In the genomic region with DNA sequence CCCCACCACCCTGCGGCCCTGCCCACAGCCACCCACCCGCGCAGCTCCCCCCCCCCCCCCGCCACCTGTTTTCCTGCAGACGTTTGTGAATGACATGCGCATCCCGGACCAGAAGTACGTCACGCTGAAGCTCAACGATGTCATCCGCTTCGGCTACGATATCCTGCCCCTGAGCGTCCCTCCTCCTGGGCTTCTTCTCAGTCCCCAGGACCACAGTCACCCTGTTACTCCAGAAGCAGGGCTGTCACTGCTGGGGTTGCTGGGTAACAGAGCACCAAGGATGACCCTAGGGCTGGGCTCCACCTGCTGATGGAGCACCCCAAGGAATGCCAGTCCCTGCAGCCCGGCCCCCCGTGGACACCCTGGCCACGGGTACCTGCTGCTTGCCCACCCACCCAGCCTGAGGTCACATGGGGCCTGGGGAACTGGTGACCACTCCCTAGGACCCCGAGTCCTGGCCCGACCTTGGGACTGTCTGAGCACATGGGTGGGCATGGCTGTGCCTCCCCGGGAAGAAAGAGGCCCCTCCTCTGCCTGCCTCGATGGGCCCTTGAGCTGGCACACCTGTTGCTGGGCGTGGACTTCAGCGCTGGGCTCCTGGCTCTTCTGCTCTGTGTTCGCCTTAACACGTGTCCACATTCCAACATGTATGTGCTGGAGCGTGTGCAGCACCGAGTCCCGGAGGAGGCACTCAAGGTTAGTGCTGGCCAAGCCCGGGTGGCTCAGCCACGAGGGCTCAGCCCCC, we compare ENCODE assay signal across 19 cellular contexts. TPM values are rescaled to one million over a fixed set of nuclear protein-coding genes. Genes with fewer than 3 reads are reported as not detected.
"Had no signal": no experiment of that assay in that cellular context is flagged by ENCODE, and none has a peak within 500 bp of the region (broad histone marks: within the 10 kb centered on the region; RNA-seq: fewer than 3 reads in every experiment).

No MANE protein-coding gene starts in this region.

- H3K4me1 ChIP-seq: parathyroid adenoma had no signal

- H3K4me3 ChIP-seq: left lung, stomach, suprapubic skin, tibial nerve had no signal

- DNase-seq: activated CD4-positive, alpha-beta memory T cell treated with anti-CD3 and anti-CD28 coated beads for 36 hours; activated CD4-positive, alpha-beta T cell treated with anti-CD3 and anti-CD28 coated beads for 4 hours; activated CD4-positive, CD25-positive, alpha-beta regulatory T cell; activated naive CD4-positive, alpha-beta T cell treated with Interleukin-2 at 50 U/mL for 16 hours; activated T-cell treated with anti-CD3 and anti-CD28 coated beads, Interleukin-2, amount 50 U/mL, for 48 hours; cortex of kidney; midbrain; stimulated activated CD4-positive, alpha-beta T cell treated with anti-CD3 and anti-CD28 coated beads, Interleukin-15, amount 100 ng/mL, for 24 hours; stomach; T1000 had no signal

- H3K27me3 ChIP-seq: left lung, stomach, suprapubic skin, tibial nerve had no signal

- H3K9me3 ChIP-seq: left lung, stomach, suprapubic skin, tibial nerve had no signal

- ATAC-seq: left lung; natural killer cell treated with Interleukin-12 subunit alpha and Interleukin-12 subunit beta and Interleukin-15 and Interleukin-18, amount 100 ng/mL, for 72 hours; sciatic nerve; stimulated activated memory B cell treated with anti-CD40 and anti-IgM and Interleukin-4, amounts not matched to agents 10 μg/mL and 1 μg/mL and 100 μg/mL, for 72 hours had no signal

- H3K27ac Mint-ChIP-seq: activated CD4-positive, alpha-beta memory T cell treated with anti-CD3 and anti-CD28 coated beads for 36 hours; natural killer cell treated with Interleukin-12 subunit alpha and Interleukin-12 subunit beta and Interleukin-15 and Interleukin-18, amount 100 ng/mL, for 72 hours; stimulated activated memory B cell treated with anti-CD40 and anti-IgM and Interleukin-4, amounts not matched to agents 10 μg/mL and 1 μg/mL and 100 μg/mL, for 72 hours; T-helper 1 cell treated with Interleukin-12 subunit alpha and Interleukin-12 subunit beta and Interleukin-4 antibody, amounts not matched to agents 30 μg/mL and 1 μg/mL, for 36 hours had no signal

- H3K27me3 Mint-ChIP-seq: activated CD4-positive, alpha-beta memory T cell treated with anti-CD3 and anti-CD28 coated beads for 36 hours; natural killer cell treated with Interleukin-12 subunit alpha and Interleukin-12 subunit beta and Interleukin-15 and Interleukin-18, amount 100 ng/mL, for 72 hours had no signal

- H3K9me3 Mint-ChIP-seq: activated CD4-positive, alpha-beta memory T cell treated with anti-CD3 and anti-CD28 coated beads for 36 hours; natural killer cell treated with Interleukin-12 subunit alpha and Interleukin-12 subunit beta and Interleukin-15 and Interleukin-18, amount 100 ng/mL, for 72 hours; stimulated activated memory B cell treated with anti-CD40 and anti-IgM and Interleukin-4, amounts not matched to agents 10 μg/mL and 1 μg/mL and 100 μg/mL, for 72 hours; T-helper 1 cell treated with Interleukin-12 subunit alpha and Interleukin-12 subunit beta and Interleukin-4 antibody, amounts not matched to agents 30 μg/mL and 1 μg/mL, for 36 hours had no signal

- H3K4me3 Mint-ChIP-seq: activated CD4-positive, alpha-beta memory T cell treated with anti-CD3 and anti-CD28 coated beads for 36 hours; natural killer cell treated with Interleukin-12 subunit alpha and Interleukin-12 subunit beta and Interleukin-15 and Interleukin-18, amount 100 ng/mL, for 72 hours; stimulated activated memory B cell treated with anti-CD40 and anti-IgM and Interleukin-4, amounts not matched to agents 10 μg/mL and 1 μg/mL and 100 μg/mL, for 72 hours; T-helper 1 cell treated with Interleukin-12 subunit alpha and Interleukin-12 subunit beta and Interleukin-4 antibody, amounts not matched to agents 30 μg/mL and 1 μg/mL, for 36 hours had no signal

- H3K36me3 Mint-ChIP-seq: activated CD4-positive, alpha-beta memory T cell treated with anti-CD3 and anti-CD28 coated beads for 36 hours; natural killer cell treated with Interleukin-12 subunit alpha and Interleukin-12 subunit beta and Interleukin-15 and Interleukin-18, amount 100 ng/mL, for 72 hours; stimulated activated memory B cell treated with anti-CD40 and anti-IgM and Interleukin-4, amounts not matched to agents 10 μg/mL and 1 μg/mL and 100 μg/mL, for 72 hours had no signal

- H3K27ac ChIP-seq: epithelial cell of prostate, left lung, parathyroid adenoma, stomach, suprapubic skin, tibial nerve had no signal

RNA-seq across cellular contexts. Expression of gene PLD4, which starts 46.7 kb away (rescaled TPM):
- total RNA-seq: activated CD4-positive, alpha-beta memory T cell treated with anti-CD3 and anti-CD28 coated beads for 36 hours; natural killer cell treated with Interleukin-12 subunit alpha and Interleukin-12 subunit beta and Interleukin-15 and Interleukin-18, amount 100 ng/mL, for 72 hours had no signal
